ENCODE assay signal across 8 cellular contexts in the genomic region with DNA sequence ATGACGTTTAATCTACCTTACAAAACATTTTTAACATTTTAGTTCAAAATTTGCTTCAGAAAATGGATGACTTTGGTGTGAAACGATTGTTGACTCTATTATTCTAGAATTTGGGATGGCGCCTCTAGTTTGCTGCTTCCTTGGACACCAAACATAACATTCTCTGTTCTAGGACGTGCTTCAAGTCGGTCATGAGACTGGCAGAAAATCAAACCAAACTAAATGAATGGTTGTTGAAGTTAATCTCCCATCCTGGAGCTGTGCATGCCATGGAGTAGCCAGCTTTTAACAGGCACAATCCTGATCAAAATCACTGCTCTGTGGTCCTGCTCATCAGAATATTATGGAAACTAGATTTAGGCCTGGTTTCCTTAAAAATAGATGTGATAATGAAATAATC. TPM values are rescaled to one million over a fixed set of nuclear protein-coding genes. Genes with fewer than 3 reads are reported as not detected.
DNase-seq lines count a peak whose midpoint lies in the region; ATAC-seq and TF ChIP-seq lines count a peak whose summit lies in the region.

No MANE protein-coding gene starts in this region.

- intact Hi-C loops in lower lobe of right lung (cut with DNase I), result no loop called here

- WGBS in suprapubic skin, result 30% methylated on average over 5 of the region's 5 CpGs

- DNase-seq in LHCN-M2 (ENCODE audit: low read depth) (peak; percentile 40), epithelial cell of prostate (ENCODE audit: low read depth, low spot score) (no peak), lower lobe of right lung (no peak), suprapubic skin (ENCODE audit: low spot score in 2 of 2) (no peak), NCI-H2171 treated with DMSO at 0.1 percent for 48 hours (lab: John Stamatoyannopoulos, UW) (no peak)
- no peak for DNase-seq in NK-92 treated with Interleukin-12 subunit alpha and Interleukin-12 subunit beta, amount 100 ng/mL, for 24 hours (lab: John Stamatoyannopoulos, UW)

- H3K4me1 ChIP-seq in lower lobe of right lung (peaks cover 20% of the 10 kb centered on the region), suprapubic skin (peaks cover 43% of the 10 kb centered on the region)

- TF ChIP-seq POLR2A in suprapubic skin (IDR thresholded peaks at IDR 0.05), result no peak

- H3K4me3 ChIP-seq in lower lobe of right lung, result no peak overlapping the region
- no peak overlapping the region for H3K4me3 ChIP-seq in suprapubic skin

- no peak for TF ChIP-seq EP300 in suprapubic skin (IDR thresholded peaks at IDR 0.05)

- H3K27me3 ChIP-seq in lower lobe of right lung (ENCODE audit: low read depth), result no peaks in the 10 kb centered on the region
- no peaks in the 10 kb centered on the region for H3K27me3 ChIP-seq in suprapubic skin

- H3K27ac ChIP-seq in epithelial cell of prostate (peak overlapping the region; percentile 98), lower lobe of right lung (peak overlapping the region; percentile 47), suprapubic skin (peak overlapping the region; percentile 88)

- no peak for TF ChIP-seq CTCF in lower lobe of right lung (IDR thresholded peaks at IDR 0.05)
- no peak for TF ChIP-seq CTCF in suprapubic skin (IDR thresholded peaks at IDR 0.05)

- H3K36me3 ChIP-seq in lower lobe of right lung, result no peaks in the 10 kb centered on the region
- no peaks in the 10 kb centered on the region for H3K36me3 ChIP-seq in suprapubic skin

- H3K9me3 ChIP-seq in lower lobe of right lung, result no peaks in the 10 kb centered on the region
- H3K9me3 ChIP-seq in suprapubic skin, result no peaks in the 10 kb centered on the region

- ATAC-seq in lower lobe of right lung, result peak; percentile 71 to 90
- no peak for ATAC-seq in HG03521 (IDR thresholded peaks at IDR 0.05; ENCODE audit: unreplicated experiment)
- no peak for ATAC-seq in HG02870 (IDR thresholded peaks at IDR 0.05; ENCODE audit: unreplicated experiment)

RNA-seq across cellular contexts. Expression of a gene that starts 9.6 kb away (rescaled TPM):
- total RNA-seq in LHCN-M2 (2014; rRNA removed), result 47.3 and 48.4 TPM in 2 replicates
- 51.0 TPM for polyA plus RNA-seq in LHCN-M2 (2012)
- 44.4 TPM for total RNA-seq in lower lobe of right lung
- 100 to 1,000 TPM in 1 of 4 donors, 10 to 100 TPM in 3; 59.0 to 122 (median 72.5) TPM for total RNA-seq in suprapubic skin

RNA-seq across cellular contexts. Expression of a gene that starts 59.1 kb away (rescaled TPM):
- total RNA-seq in LHCN-M2 (2014; rRNA removed), result 45.5 and 69.5 TPM in 2 replicates
- 15.8 TPM for polyA plus RNA-seq in LHCN-M2 (2012)
- 74.4 TPM for total RNA-seq in lower lobe of right lung
- 100 to 1,000 TPM; 120 to 168 (median 130) TPM for total RNA-seq in suprapubic skin

Comparison
In these comparisons a context has a peak if more than half of its experiments do, and no peak if none do; other contexts are left out.
1. H3K27ac ChIP-seq: peak in every context shown above with its lines; median percentile 98 in epithelial cell of prostate; 88 in suprapubic skin; 47 in lower lobe of right lung.
2. ATAC-seq: peak in lower lobe of right lung (2 of 2); none in HG03521 (single experiment) and HG02870 (single experiment).